In the genomic region with DNA sequence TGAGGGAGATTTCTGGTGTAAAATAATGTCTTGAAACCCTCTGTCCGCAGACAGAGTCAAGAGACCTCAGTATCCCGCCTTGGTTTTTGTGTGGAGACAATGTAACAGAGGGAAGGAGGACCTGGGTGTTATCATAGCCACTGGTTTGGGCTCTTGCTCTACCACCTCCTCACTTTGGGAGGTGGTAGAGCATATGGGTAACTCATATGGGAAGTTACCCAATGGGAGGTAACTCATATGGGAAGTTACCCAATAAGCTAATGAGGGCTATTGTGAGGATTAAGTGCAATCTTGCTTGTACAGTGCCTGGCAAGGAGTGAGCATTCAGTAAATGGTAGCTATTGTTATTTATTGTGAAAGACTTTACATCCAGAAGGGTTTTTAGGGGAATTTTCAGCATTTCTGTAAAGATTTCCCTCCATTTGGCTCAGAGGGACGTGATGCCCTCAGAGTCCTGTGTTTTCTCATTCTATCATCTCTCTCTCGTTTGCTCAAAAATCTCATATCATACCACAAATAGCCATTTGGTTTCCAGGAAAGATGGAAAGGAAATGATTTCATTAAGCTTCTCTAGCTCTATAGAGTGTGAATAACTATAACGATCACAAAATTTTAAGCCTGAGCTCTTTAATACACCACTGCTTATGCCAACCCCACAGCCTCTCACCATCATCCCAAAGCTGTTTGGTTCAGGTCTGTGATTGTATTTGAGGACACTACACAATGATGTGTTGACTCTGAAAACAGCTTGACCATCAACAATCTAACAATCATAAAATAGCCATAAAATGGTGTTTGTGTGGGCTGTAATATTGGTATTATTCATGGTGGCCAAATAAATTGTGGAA, we compare ENCODE assay signal across 1 cellular context.
TF ChIP-seq lines count a peak whose summit lies in the region.

No MANE protein-coding gene starts in this region.

TF ChIP-seq in K562, 482 proteins besides CTCF, POLR2A, EP300 and RAD21 (continued from another document):
- TF ChIP-seq, protein P1, sequence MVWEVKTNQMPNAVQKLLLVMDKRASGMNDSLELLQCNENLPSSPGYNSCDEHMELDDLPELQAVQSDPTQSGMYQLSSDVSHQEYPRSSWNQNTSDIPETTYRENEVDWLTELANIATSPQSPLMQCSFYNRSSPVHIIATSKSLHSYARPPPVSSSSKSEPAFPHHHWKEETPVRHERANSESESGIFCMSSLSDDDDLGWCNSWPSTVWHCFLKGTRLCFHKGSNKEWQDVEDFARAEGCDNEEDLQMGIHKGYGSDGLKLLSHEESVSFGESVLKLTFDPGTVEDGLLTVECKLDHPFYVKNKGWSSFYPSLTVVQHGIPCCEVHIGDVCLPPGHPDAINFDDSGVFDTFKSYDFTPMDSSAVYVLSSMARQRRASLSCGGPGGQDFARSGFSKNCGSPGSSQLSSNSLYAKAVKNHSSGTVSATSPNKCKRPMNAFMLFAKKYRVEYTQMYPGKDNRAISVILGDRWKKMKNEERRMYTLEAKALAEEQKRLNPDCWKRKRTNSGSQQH (CRISPR knock-in tag; IDR thresholded peaks at IDR 0.05): no peak
- TF ChIP-seq THRA (IDR thresholded peaks at IDR 0.05) (no peak), JUN (IDR thresholded peaks at IDR 0.05; ENCODE audit: borderline replicate concordance, low read depth, low read length) (no peak), JUN (CRISPR knock-in tag; IDR thresholded peaks at IDR 0.05; ENCODE audit: borderline replicate concordance) (no peak), NCOA2 (IDR thresholded peaks at IDR 0.05; ENCODE audit: partially characterized antibody in 2 of 2) (no peak), ZNF253 (CRISPR knock-in tag; conservative IDR thresholded peaks at IDR 0.05) (peak; percentile 23; the same call in 1 of the 2 replicates), ATF4 (CRISPR knock-in tag; IDR thresholded peaks at IDR 0.05) (no peak), ELF1 (tag; IDR thresholded peaks at IDR 0.05) (no peak), ZNF24 (IDR thresholded peaks at IDR 0.05) (no peak), CREBBP (IDR thresholded peaks at IDR 0.05; ENCODE audit: low read depth, low read length) (no peak), ZNF280A (IDR thresholded peaks at IDR 0.05; ENCODE audit: low read depth, partially characterized antibody) (no peak), MXD1 (CRISPR knock-in tag; IDR thresholded peaks at IDR 0.05; ENCODE audit: borderline replicate concordance, poor library complexity, severe bottlenecking) (no peak), ERF (CRISPR knock-in tag; IDR thresholded peaks at IDR 0.05) (no peak), TGIF2 (CRISPR knock-in tag; IDR thresholded peaks at IDR 0.05) (no peak; the same call in 1 of the 2 replicates), NFATC3 (IDR thresholded peaks at IDR 0.05) (no peak), HDAC2 (IDR thresholded peaks at IDR 0.05) (no peak), HNRNPL (IDR thresholded peaks at IDR 0.05; ENCODE audit: low read depth, low read length) (0 out of 2 replicates have a peak, but pooled peaks have one; percentile 9), ELK3 (CRISPR knock-in tag; IDR thresholded peaks at IDR 0.05) (no peak), CEBPG (CRISPR knock-in tag; IDR thresholded peaks at IDR 0.05) (peak; percentile 55; the same call in 1 of the 2 replicates), CEBPG (tag; conservative IDR thresholded peaks at IDR 0.05 in 1 of 2, IDR thresholded peaks at IDR 0.05 in 1 of 2) (peak; percentile 89 to 95), HOXB6 (CRISPR knock-in tag; IDR thresholded peaks at IDR 0.05; ENCODE audit: borderline replicate concordance) (no peak), BCL6 (CRISPR knock-in tag; IDR thresholded peaks at IDR 0.05) (no peak), E2F3 (CRISPR knock-in tag; IDR thresholded peaks at IDR 0.05) (no peak), TEAD4 (IDR thresholded peaks at IDR 0.05; ENCODE audit: low read length) (no peak), TEAD4 (CRISPR knock-in tag; IDR thresholded peaks at IDR 0.05; ENCODE audit: borderline replicate concordance) (no peak), SMARCE1 (IDR thresholded peaks at IDR 0.05) (no peak), ZBTB43 (CRISPR knock-in tag; IDR thresholded peaks at IDR 0.05) (no peak), SAFB (IDR thresholded peaks at IDR 0.05; ENCODE audit: borderline replicate concordance, low read depth, low read length) (no peak), RBM22 (IDR thresholded peaks at IDR 0.05; ENCODE audit: low read depth, low read length, poor library complexity, severe bottlenecking) (peak; percentile 20), FUS (optimal IDR thresholded peaks at IDR 0.05; ENCODE audit: low read depth, low read length) (no peak), PCBP1 (IDR thresholded peaks at IDR 0.05; ENCODE audit: low read depth, low read length, poor library complexity, severe bottlenecking) (no peak), POLR2G (IDR thresholded peaks at IDR 0.05; ENCODE audit: low read depth, low read length) (peak; percentile 20; the same call in 1 of the 2 replicates), EP400 (IDR thresholded peaks at IDR 0.05) (no peak), MTA1 (IDR thresholded peaks at IDR 0.05; ENCODE audit: borderline replicate concordance) (no peak), TCF7 (IDR thresholded peaks at IDR 0.05; ENCODE audit: borderline replicate concordance) (no peak), ZNF311 (CRISPR knock-in tag; IDR thresholded peaks at IDR 0.05) (no peak), SMAD3 (CRISPR knock-in tag; conservative IDR thresholded peaks at IDR 0.05) (0 out of 2 replicates have a peak, but pooled peaks have one; percentile 23), MED1 (CRISPR knock-in tag; IDR thresholded peaks at IDR 0.05; ENCODE audit: borderline replicate concordance) (no peak), NCOR1 (IDR thresholded peaks at IDR 0.05) (0 out of 2 replicates have a peak, but pooled peaks have one; percentile 23), PTTG1 (tag; IDR thresholded peaks at IDR 0.05; ENCODE audit: low read depth) (no peak), LARP7 (IDR thresholded peaks at IDR 0.05) (no peak), CHCHD3 (CRISPR knock-in tag; IDR thresholded peaks at IDR 0.05) (no peak), ZNF449 (CRISPR knock-in tag; IDR thresholded peaks at IDR 0.05) (no peak), ZNF785 (CRISPR knock-in tag; IDR thresholded peaks at IDR 0.05) (no peak), SRF (CRISPR knock-in tag; IDR thresholded peaks at IDR 0.05) (no peak), DACH1 (IDR thresholded peaks at IDR 0.05; ENCODE audit: partially characterized antibody) (no peak)
- TF ChIP-seq, protein P2, sequence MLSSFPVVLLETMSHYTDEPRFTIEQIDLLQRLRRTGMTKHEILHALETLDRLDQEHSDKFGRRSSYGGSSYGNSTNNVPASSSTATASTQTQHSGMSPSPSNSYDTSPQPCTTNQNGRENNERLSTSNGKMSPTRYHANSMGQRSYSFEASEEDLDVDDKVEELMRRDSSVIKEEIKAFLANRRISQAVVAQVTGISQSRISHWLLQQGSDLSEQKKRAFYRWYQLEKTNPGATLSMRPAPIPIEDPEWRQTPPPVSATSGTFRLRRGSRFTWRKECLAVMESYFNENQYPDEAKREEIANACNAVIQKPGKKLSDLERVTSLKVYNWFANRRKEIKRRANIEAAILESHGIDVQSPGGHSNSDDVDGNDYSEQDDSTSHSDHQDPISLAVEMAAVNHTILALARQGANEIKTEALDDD (IDR thresholded peaks at IDR 0.05): peak; percentile 80
- TF ChIP-seq, protein P3, sequence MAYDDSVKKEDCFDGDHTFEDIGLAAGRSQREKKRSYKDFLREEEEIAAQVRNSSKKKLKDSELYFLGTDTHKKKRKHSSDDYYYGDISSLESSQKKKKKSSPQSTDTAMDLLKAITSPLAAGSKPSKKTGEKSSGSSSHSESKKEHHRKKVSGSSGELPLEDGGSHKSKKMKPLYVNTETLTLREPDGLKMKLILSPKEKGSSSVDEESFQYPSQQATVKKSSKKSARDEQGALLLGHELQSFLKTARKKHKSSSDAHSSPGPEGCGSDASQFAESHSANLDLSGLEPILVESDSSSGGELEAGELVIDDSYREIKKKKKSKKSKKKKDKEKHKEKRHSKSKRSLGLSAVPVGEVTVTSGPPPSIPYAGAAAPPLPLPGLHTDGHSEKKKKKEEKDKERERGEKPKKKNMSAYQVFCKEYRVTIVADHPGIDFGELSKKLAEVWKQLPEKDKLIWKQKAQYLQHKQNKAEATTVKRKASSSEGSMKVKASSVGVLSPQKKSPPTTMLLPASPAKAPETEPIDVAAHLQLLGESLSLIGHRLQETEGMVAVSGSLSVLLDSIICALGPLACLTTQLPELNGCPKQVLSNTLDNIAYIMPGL (CRISPR knock-in tag; IDR thresholded peaks at IDR 0.05): no peak
TF ChIP-seq in K562: peak in this region for 25.
